ENCODE assay signal across 8 cellular contexts in genomic region chr2:202033317-202034248, GRCh38. TPM values are rescaled to one million over a fixed set of nuclear protein-coding genes. Genes with fewer than 3 reads are reported as not detected.
A peak's percentile ranks its signal among the peaks of the same experiment; 100 is the strongest.
DNase-seq lines count a peak whose midpoint lies in the region; ATAC-seq lines count a peak whose summit lies in the region.

Gene FZD7, plus strand, starts transcription at chr2:202033855. Its CDS starts 793 bp downstream, at chr2:202034648.

- no peaks in the 10 kb centered on the region for H3K36me3 Mint-ChIP-seq in CD4-positive, CD25-positive, alpha-beta regulatory T cell

- H3K27ac Mint-ChIP-seq in CD4-positive, CD25-positive, alpha-beta regulatory T cell = peak within 1 kb of the TSS; percentile 40 to 79 (median 62)

- H3K4me3 ChIP-seq in CD4-positive, CD25-positive, alpha-beta regulatory T cell (ENCODE audit: low read depth, low read length) = peak within 1 kb of the TSS; percentile 69
- H3K4me3 ChIP-seq in mononuclear cell (ENCODE audit: low read length) = peak within 1 kb of the TSS; percentile 60

- H3K27me3 Mint-ChIP-seq in CD4-positive, CD25-positive, alpha-beta regulatory T cell = peaks cover 47% of the 10 kb centered on the region

- ATAC-seq in CD4-positive, CD25-positive, alpha-beta regulatory T cell (ENCODE audit: low read depth in 2 of 2) = peak; percentile 75 to 82
- ATAC-seq in GM19324 (IDR thresholded peaks at IDR 0.05; ENCODE audit: low FRiP score, unreplicated experiment) (peak; percentile 84), HG03460 (IDR thresholded peaks at IDR 0.05; ENCODE audit: unreplicated experiment) (peak; percentile 88)

- peak; percentile 75 to 89 (median 80) for DNase-seq in CD4-positive, CD25-positive, alpha-beta regulatory T cell
- DNase-seq in NOMO-1 treated with dmso at 0.1 percent for 144 hours (lab: John Stamatoyannopoulos, UW; ENCODE audit: unreplicated experiment) (peak; percentile 87), activated T-cell treated with anti-CD3 and anti-CD28 coated beads for 1 hour (ENCODE audit: low read depth) (peak; percentile 80), epidermal melanocyte (ENCODE audit: insufficient read length, low spot score) (peak; percentile 73)
- DNase-seq in stimulated activated CD8-positive, alpha-beta memory T cell treated with anti-CD3 and anti-CD28 coated beads, Interleukin-2, amount 100 ng/mL, for 1 hour (ENCODE audit: low read depth in 2 of 2) = peak; percentile 60 to 76

- peaks cover 26% of the 10 kb centered on the region for H3K27me3 ChIP-seq in CD4-positive, CD25-positive, alpha-beta regulatory T cell (ENCODE audit: control insufficient read depth, insufficient read depth, low read length)
- peaks cover 70% of the 10 kb centered on the region for H3K27me3 ChIP-seq in mononuclear cell (ENCODE audit: insufficient read depth, low read length)

- peak within 1 kb of the TSS; percentile 85 to 92 (median 90) for H3K4me3 Mint-ChIP-seq in CD4-positive, CD25-positive, alpha-beta regulatory T cell

- H3K4me1 Mint-ChIP-seq in CD4-positive, CD25-positive, alpha-beta regulatory T cell = peaks cover 0 to 19% (median 12%) of the 10 kb centered on the region in 4 donors

- H3K9me3 ChIP-seq in CD4-positive, CD25-positive, alpha-beta regulatory T cell (ENCODE audit: control insufficient read depth in 2 of 2, low read length in 2 of 2) = no peaks in the 10 kb centered on the region
- H3K9me3 ChIP-seq in mononuclear cell (ENCODE audit: low read depth, low read length) = no peaks in the 10 kb centered on the region

- H3K4me1 ChIP-seq in CD4-positive, CD25-positive, alpha-beta regulatory T cell (ENCODE audit: control insufficient read depth, insufficient read depth, low read length, poor library complexity, severe bottlenecking) = peaks cover 27% of the 10 kb centered on the region
- peaks cover 29% of the 10 kb centered on the region for H3K4me1 ChIP-seq in mononuclear cell (ENCODE audit: insufficient read depth, low read length)

- H3K27ac ChIP-seq in CD4-positive, CD25-positive, alpha-beta regulatory T cell (ENCODE audit: insufficient read depth, low read length, poor library complexity, severe bottlenecking) = no peak within 1 kb of the TSS

- H3K9me3 Mint-ChIP-seq in CD4-positive, CD25-positive, alpha-beta regulatory T cell = peaks cover 0 to 2% (median 0%) of the 10 kb centered on the region in 7 donors

- H3K36me3 ChIP-seq in CD4-positive, CD25-positive, alpha-beta regulatory T cell (ENCODE audit: control insufficient read depth, insufficient read depth, low read length) = no peaks in the 10 kb centered on the region

RNA-seq across cellular contexts. Expression of gene FZD7, which starts in this region (rescaled TPM):
- 0.42 TPM for total RNA-seq in CD4-positive, CD25-positive, alpha-beta regulatory T cell
- under 1 TPM in 1 of 4 donors, not detected in 3; 0.09 TPM for polyA plus RNA-seq in CD4-positive, CD25-positive, alpha-beta regulatory T cell
- total RNA-seq in mononuclear cell = 0.63 TPM

Comparison
In these comparisons a context has a peak if more than half of its experiments do, and no peak if none do; other contexts are left out.
1. Peak in DNase-seq, ATAC-seq and H3K4me3 ChIP-seq in CD4-positive, CD25-positive, alpha-beta regulatory T cell; RNA of the gene not detected or under 1 TPM.